In genomic region chr5:137148128-137148527, GRCh38 we compare ENCODE assay signal across 1 cellular context.
A peak's percentile ranks its signal among the peaks of the same experiment; 100 is the strongest.
TF ChIP-seq lines count a peak whose summit lies in the region.

No MANE protein-coding gene starts in this region.

TF ChIP-seq in HEK293, 187 proteins besides CTCF, POLR2A, EP300 and RAD21 (continued from another document):
- TF ChIP-seq, protein P1, sequence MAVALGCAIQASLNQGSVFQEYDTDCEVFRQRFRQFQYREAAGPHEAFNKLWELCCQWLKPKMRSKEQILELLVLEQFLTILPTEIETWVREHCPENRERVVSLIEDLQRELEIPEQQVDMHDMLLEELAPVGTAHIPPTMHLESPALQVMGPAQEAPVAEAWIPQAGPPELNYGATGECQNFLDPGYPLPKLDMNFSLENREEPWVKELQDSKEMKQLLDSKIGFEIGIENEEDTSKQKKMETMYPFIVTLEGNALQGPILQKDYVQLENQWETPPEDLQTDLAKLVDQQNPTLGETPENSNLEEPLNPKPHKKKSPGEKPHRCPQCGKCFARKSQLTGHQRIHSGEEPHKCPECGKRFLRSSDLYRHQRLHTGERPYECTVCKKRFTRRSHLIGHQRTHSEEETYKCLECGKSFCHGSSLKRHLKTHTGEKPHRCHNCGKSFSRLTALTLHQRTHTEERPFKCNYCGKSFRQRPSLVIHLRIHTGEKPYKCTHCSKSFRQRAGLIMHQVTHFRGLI (tag by site-specific recombination; IDR thresholded peaks at IDR 0.05): peak; percentile 86
- peak; percentile 38; the same call in 1 of the 2 replicates for TF ChIP-seq FEZF1 (tag by site-specific recombination; IDR thresholded peaks at IDR 0.05)
- peak; percentile 81 for TF ChIP-seq WT1 (tag by site-specific recombination; IDR thresholded peaks at IDR 0.05)
- TF ChIP-seq KLF10 (tag by site-specific recombination; IDR thresholded peaks at IDR 0.05): peak; percentile 58; the same call in 1 of the 2 replicates
